In the genomic region with DNA sequence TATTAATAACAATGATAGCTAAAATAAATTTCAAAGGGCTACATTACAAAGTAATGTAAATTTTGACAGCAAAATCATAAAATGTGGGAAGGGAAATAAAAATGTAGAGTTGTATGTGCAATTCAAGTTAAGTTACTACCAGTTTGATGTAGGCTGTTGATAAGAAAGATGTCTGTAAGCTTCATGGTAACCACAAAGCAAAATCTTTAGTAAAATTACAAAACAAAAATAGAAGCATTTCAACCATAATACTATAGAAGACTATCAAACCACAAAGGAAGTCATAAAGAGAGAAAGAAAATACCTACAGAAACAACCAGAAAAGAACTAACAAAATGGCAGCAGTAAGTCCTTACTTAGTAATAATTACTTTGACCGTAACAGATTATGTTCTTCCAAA, we compare ENCODE assay signal across 7 cellular contexts.
"Had no signal": no experiment of that assay in that cellular context is flagged by ENCODE, and none has a peak within 500 bp of the region (broad histone marks: within the 10 kb centered on the region; RNA-seq: fewer than 3 reads in every experiment).

No MANE protein-coding gene starts in this region.

- ATAC-seq: HepG2, K562 had no signal

- H3K4me3 ChIP-seq: K562 had no signal

- H3K9ac ChIP-seq: KMS-11 had no signal

- H3K4me2 ChIP-seq: KMS-11 had no signal

- DNase-seq: IMR-90, KBM-7, KG1 had no signal

- H3K27ac ChIP-seq: HL-60, KMS-11 had no signal
